10 cellular contexts compared by ENCODE assay signal in the genomic region with DNA sequence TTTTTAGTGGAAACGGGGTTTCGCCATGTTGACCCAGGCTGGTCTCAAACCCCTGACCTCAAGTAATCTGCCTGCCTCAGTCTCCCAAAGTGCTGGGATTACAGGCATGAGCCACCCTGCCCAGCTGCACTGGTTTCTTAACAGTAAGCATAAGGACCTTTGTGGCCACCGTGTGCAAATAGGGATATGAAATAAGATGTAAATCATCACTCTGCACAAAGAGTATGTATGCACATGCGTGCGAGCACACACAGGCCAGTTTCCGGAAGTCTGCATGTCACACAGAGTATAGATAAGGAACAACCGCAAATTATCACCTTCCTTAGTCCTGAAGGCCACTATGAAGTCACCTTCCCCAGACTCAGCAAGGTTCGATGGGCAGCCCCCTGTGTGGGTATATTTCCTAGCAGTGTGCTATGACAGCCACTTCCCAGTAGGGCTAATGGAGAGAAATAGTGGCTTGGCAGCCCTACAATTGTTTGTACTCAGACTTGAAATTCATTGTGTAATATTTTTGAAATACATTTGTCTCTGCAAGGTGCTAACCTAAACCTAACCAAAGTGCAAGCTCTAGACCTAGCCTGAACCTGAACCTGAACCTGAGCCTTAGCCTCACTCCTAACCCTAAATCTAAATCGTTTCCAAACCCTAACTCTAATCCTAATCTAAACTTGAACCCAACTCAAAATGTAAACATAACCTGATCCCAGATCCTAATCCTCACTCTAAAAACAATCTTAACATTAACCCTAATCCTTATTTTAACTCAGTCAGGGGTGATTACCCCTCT. TPM values are rescaled to one million over a fixed set of nuclear protein-coding genes. Genes with fewer than 3 reads are reported as not detected.
DNase-seq lines count a peak whose midpoint lies in the region; ATAC-seq and TF ChIP-seq lines count a peak whose summit lies in the region.
"Had no signal": no experiment of that assay in that cellular context is flagged by ENCODE, and none has a peak within 500 bp of the region (broad histone marks: within the 10 kb centered on the region; RNA-seq: fewer than 3 reads in every experiment).

No MANE protein-coding gene starts in this region.

- H3K27ac ChIP-seq in dorsolateral prefrontal cortex: no peak overlapping the region
- H3K27ac ChIP-seq: skin epidermis had no signal

- no peak overlapping the region for H3K4me3 Mint-ChIP-seq in activated naive CD8-positive, alpha-beta T cell treated with anti-CD3 and anti-CD28 coated beads, Interleukin-2, amount 10 ng/mL, durations not matched to agents 7 days and 5 days

- DNase-seq in GDM1 (lab: John Stamatoyannopoulos, UW): peak; percentile 82
- DNase-seq in activated naive CD8-positive, alpha-beta T cell treated with anti-CD3 and anti-CD28 coated beads, Interleukin-2, amount 10 ng/mL, durations not matched to agents 7 days and 5 days: no peak
- DNase-seq in anterior cingulate cortex (lab: John Stamatoyannopoulos, UW): no peak
- DNase-seq in NCI-H1694 (lab: John Stamatoyannopoulos, UW): no peak
- DNase-seq in dorsolateral prefrontal cortex: no peak
- no peak for DNase-seq in foreskin fibroblast

- H3K36me3 Mint-ChIP-seq in activated naive CD8-positive, alpha-beta T cell treated with anti-CD3 and anti-CD28 coated beads, Interleukin-2, amount 10 ng/mL, durations not matched to agents 7 days and 5 days: no peaks in the 10 kb centered on the region

- peaks cover 0 to 62% (median 15%) of the 10 kb centered on the region in 45 donors for H3K27me3 ChIP-seq in dorsolateral prefrontal cortex

- H3K27ac Mint-ChIP-seq in activated naive CD8-positive, alpha-beta T cell treated with anti-CD3 and anti-CD28 coated beads, Interleukin-2, amount 10 ng/mL, durations not matched to agents 7 days and 5 days: peak overlapping the region; percentile 74

- H3K9me3 Mint-ChIP-seq in activated naive CD8-positive, alpha-beta T cell treated with anti-CD3 and anti-CD28 coated beads, Interleukin-2, amount 10 ng/mL, durations not matched to agents 7 days and 5 days: no peaks in the 10 kb centered on the region

- H3K4me3 ChIP-seq in dorsolateral prefrontal cortex (no peak overlapping the region), foreskin fibroblast (ENCODE audit: low read depth in 1 of 2, low read length in 2 of 2) (no peak overlapping the region)
- H3K4me3 ChIP-seq: skin epidermis had no signal

- no peaks in the 10 kb centered on the region for H3K27me3 Mint-ChIP-seq in activated naive CD8-positive, alpha-beta T cell treated with anti-CD3 and anti-CD28 coated beads, Interleukin-2, amount 10 ng/mL, durations not matched to agents 7 days and 5 days

- H3K4me1 Mint-ChIP-seq in activated naive CD8-positive, alpha-beta T cell treated with anti-CD3 and anti-CD28 coated beads, Interleukin-2, amount 10 ng/mL, durations not matched to agents 7 days and 5 days: peaks cover 19% of the 10 kb centered on the region

- ATAC-seq in GM19372 (IDR thresholded peaks at IDR 0.05; ENCODE audit: low read depth, unreplicated experiment) (peak; percentile 53), HG03378 (IDR thresholded peaks at IDR 0.05; ENCODE audit: unreplicated experiment) (peak; percentile 94)
- peak; percentile 87 for ATAC-seq in activated naive CD8-positive, alpha-beta T cell treated with anti-CD3 and anti-CD28 coated beads, Interleukin-2, amount 10 ng/mL, durations not matched to agents 7 days and 5 days (ENCODE audit: low read depth)

- TF ChIP-seq CTCF in dorsolateral prefrontal cortex (IDR thresholded peaks at IDR 0.05 in 54 of 56, conservative IDR thresholded peaks at IDR 0.05 in 2 of 56; ENCODE audit: low read depth in 1 of 56, partially characterized antibody in 56 of 56): no peak
- TF ChIP-seq CTCF in foreskin fibroblast (IDR thresholded peaks at IDR 0.05; ENCODE audit: low read depth, low read length): no peak

- intact Hi-C loops in dorsolateral prefrontal cortex (cut with DNase I): no loop called here

- POLR2A ChIA-PET in activated naive CD8-positive, alpha-beta T cell treated with anti-CD3 and anti-CD28 coated beads, Interleukin-2, amount 10 ng/mL, durations not matched to agents 7 days and 5 days (lab: Charles Lee): no interaction called here

RNA-seq across cellular contexts. Expression of gene SKAP1, which starts 48.4 kb away (rescaled TPM):
- total RNA-seq in activated naive CD8-positive, alpha-beta T cell treated with anti-CD3 and anti-CD28 coated beads, Interleukin-2, amount 10 ng/mL, durations not matched to agents 7 days and 5 days: 10 to 100 TPM; 96.0 to 98.8 TPM
- total RNA-seq in dorsolateral prefrontal cortex: 1 to 10 TPM in 10 of 120 experiments, under 1 TPM in 29, not detected in 81; 0.28 to 2.7 (median 0.68) TPM
- total RNA-seq: astrocyte had no signal

RNA-seq across cellular contexts. Expression of gene HOXB1, which starts 52.4 kb away (rescaled TPM):
- total RNA-seq in activated naive CD8-positive, alpha-beta T cell treated with anti-CD3 and anti-CD28 coated beads, Interleukin-2, amount 10 ng/mL, durations not matched to agents 7 days and 5 days: not detected
- total RNA-seq in dorsolateral prefrontal cortex: not detected
- total RNA-seq: astrocyte had no signal

Comparison
In these comparisons a context has a peak if more than half of its experiments do, and no peak if none do; other contexts are left out.
1. RNA of gene SKAP1, which starts 48.4 kb away (total RNA-seq): 96.0 to 98.8 TPM in activated naive CD8-positive, alpha-beta T cell treated with anti-CD3 and anti-CD28 coated beads, Interleukin-2, amount 10 ng/mL, durations not matched to agents 7 days and 5 days; 0.28 to 2.7 TPM in dorsolateral prefrontal cortex; every median in the first group is over 10 times any median in the second.
2. Peak in every context shown above with its lines, with median percentiles within 50 percentile points of each other: ATAC-seq.